ENCODE assay signal across 40 cellular contexts in genomic region chr2:152162141-152162540, GRCh38.
"Had no signal": no experiment of that assay in that cellular context is flagged by ENCODE, and none has a peak within 500 bp of the region (broad histone marks: within the 10 kb centered on the region; RNA-seq: fewer than 3 reads in every experiment).

No MANE protein-coding gene starts in this region.

- H3K27ac Mint-ChIP-seq: activated naive CD4-positive, alpha-beta T cell treated with anti-CD3 and anti-CD28 coated beads for 36 hours; activated naive CD4-positive, alpha-beta T cell treated with anti-CD3 and anti-CD28 coated beads, Interleukin-2, amount 10 ng/mL, durations not matched to agents 7 days and 5 days; activated naive CD4-positive, alpha-beta T cell treated with anti-CD3 and anti-CD28 coated beads, Interleukin-2, amount 50 U/mL, for 24 hours; activated naive CD4-positive, alpha-beta T cell treated with anti-CD3 and anti-CD28 coated beads, Interleukin-2, amount 50 U/mL, for 72 hours; activated naive CD8-positive, alpha-beta T cell; activated naive CD8-positive, alpha-beta T cell treated with anti-CD3 and anti-CD28 coated beads for 36 hours; activated naive CD8-positive, alpha-beta T cell treated with anti-CD3 and anti-CD28 coated beads, Interleukin-2, amount 10 ng/mL, durations not matched to agents 7 days and 5 days; activated naive CD8-positive, alpha-beta T cell treated with anti-CD3 and anti-CD28 coated beads, Interleukin-2, amount 50 U/mL, for 24 hours; activated T-cell treated with anti-CD3 and anti-CD28 coated beads, Interleukin-2, amount 50 U/mL, for 24 hours; activated T-cell treated with anti-CD3 and anti-CD28 coated beads, Interleukin-2, amount 50 U/mL, for 72 hours; activated T-helper 1 cell treated with anti-CD3 and anti-CD28 coated beads, Interleukin-12 subunit alpha, Interleukin-12 subunit beta, Interleukin-2, Interleukin-4 antibody, amounts not matched to agents 30 ng/mL and 10 ng/mL and 1 ng/mL, durations not matched to agents 14 hours and 24 hours and 36 hours; activated T-helper 17 cell treated with anti-CD3 and anti-CD28 coated beads, Interleukin-2, amount 50 U/mL, for 72 hours; activated T-helper 2 cell treated with anti-CD3 and anti-CD28 coated beads, Interferon-gamma antibody, Interleukin-2, Interleukin-4, amounts not matched to agents 10 μg/mL and 5 μg/mL and 100 μg/mL, durations not matched to agents 14 hours and 24 hours and 36 hours; brain had no signal

- H3K9me3 ChIP-seq: adrenal gland, ascending aorta, body of pancreas had no signal

- H3K4me1 ChIP-seq: breast epithelium had no signal

- FAIRE-seq: astrocyte, bronchial epithelial cell had no signal

- H3K27ac ChIP-seq: adrenal gland, ascending aorta, body of pancreas, brain microvascular endothelial cell, breast epithelium, cardiac muscle cell had no signal

- ATAC-seq: activated naive CD4-positive, alpha-beta T cell treated with anti-CD3 and anti-CD28 coated beads, Interleukin-2, amount 50 U/mL, for 72 hours; activated naive CD8-positive, alpha-beta T cell treated with anti-CD3 and anti-CD28 coated beads, Interleukin-2, amount 50 U/mL, for 24 hours; activated T-cell treated with anti-CD3 and anti-CD28 coated beads, Interleukin-2, amount 50 U/mL, for 4 hours; activated T-cell treated with anti-CD3 and anti-CD28 coated beads, Interleukin-2, amount 50 U/mL, for 72 hours; activated T-helper 17 cell treated with anti-CD3 and anti-CD28 coated beads, Interleukin-2, amount 50 U/mL, for 72 hours; body of pancreas had no signal

- H3K36me3 ChIP-seq: adrenal gland, brain microvascular endothelial cell, breast epithelium, cardiac muscle cell had no signal

- H3K4me3 ChIP-seq: adrenal gland, ascending aorta, body of pancreas, breast epithelium, cardiac muscle cell had no signal

- H3K27me3 Mint-ChIP-seq: activated naive CD4-positive, alpha-beta T cell treated with anti-CD3 and anti-CD28 coated beads, Interleukin-2, amount 10 ng/mL, durations not matched to agents 7 days and 5 days; activated naive CD4-positive, alpha-beta T cell treated with anti-CD3 and anti-CD28 coated beads, Interleukin-2, amount 50 U/mL, for 24 hours; activated naive CD8-positive, alpha-beta T cell; activated naive CD8-positive, alpha-beta T cell treated with anti-CD3 and anti-CD28 coated beads for 36 hours; activated naive CD8-positive, alpha-beta T cell treated with anti-CD3 and anti-CD28 coated beads, Interleukin-2, amount 10 ng/mL, durations not matched to agents 7 days and 5 days; activated naive CD8-positive, alpha-beta T cell treated with anti-CD3 and anti-CD28 coated beads, Interleukin-2, amount 50 U/mL, for 24 hours; activated T-cell treated with anti-CD3 and anti-CD28 coated beads, Interleukin-2, amount 50 U/mL, for 24 hours; activated T-helper 17 cell treated with anti-CD3 and anti-CD28 coated beads, Interleukin-2, amount 50 U/mL, for 72 hours; brain; central memory CD8-positive, alpha-beta T cell had no signal

- H3K27me3 ChIP-seq: adrenal gland, ascending aorta, body of pancreas, brain microvascular endothelial cell, breast epithelium, cardiac muscle cell had no signal

- H3K9me3 Mint-ChIP-seq: activated T-helper 17 cell treated with anti-CD3 and anti-CD28 coated beads, Interleukin-2, amount 50 U/mL, for 72 hours had no signal

- DNase-seq: activated effector memory CD4-positive, alpha-beta T cell treated with anti-CD3 and anti-CD28 coated beads, Interleukin-2, amount 50 U/mL, for 16 hours; activated effector memory CD4-positive, alpha-beta T cell treated with Interleukin-2 at 50 U/mL for 16 hours; activated gamma-delta T cell; activated gamma-delta T cell treated with Interleukin-2 at 50 U/mL for 16 hours; activated naive CD4-positive, alpha-beta T cell; activated naive CD4-positive, alpha-beta T cell treated with anti-CD3 and anti-CD28 coated beads for 36 hours; activated naive CD4-positive, alpha-beta T cell treated with anti-CD3 and anti-CD28 coated beads, Interleukin-2, amount 10 ng/mL, durations not matched to agents 7 days and 5 days; activated naive CD4-positive, alpha-beta T cell treated with anti-CD3 and anti-CD28 coated beads, Interleukin-2, amount 50 U/mL, for 16 hours; activated naive CD4-positive, alpha-beta T cell treated with Interleukin-2 at 50 U/mL for 16 hours; activated naive CD8-positive, alpha-beta T cell treated with anti-CD3 and anti-CD28 coated beads for 36 hours; activated naive CD8-positive, alpha-beta T cell treated with anti-CD3 and anti-CD28 coated beads, Interleukin-2, amount 10 ng/mL, durations not matched to agents 7 days and 5 days; activated naive CD8-positive, alpha-beta T cell treated with anti-CD3 and anti-CD28 coated beads, Interleukin-2, amount 50 U/mL, for 24 hours; activated T-cell treated with anti-CD3 and anti-CD28 coated beads, Interleukin-2, amount 50 U/mL, for 1 hour; activated T-cell treated with anti-CD3 and anti-CD28 coated beads, Interleukin-2, amount 50 U/mL, for 24 hours; activated T-cell treated with anti-CD3 and anti-CD28 coated beads, Interleukin-2, amount 50 U/mL, for 4 hours; activated T-cell treated with anti-CD3 and anti-CD28 coated beads, Interleukin-2, amount 50 U/mL, for 48 hours; activated T-cell treated with anti-CD3 and anti-CD28 coated beads, Interleukin-2, amount 50 U/mL, for 72 hours; adrenal gland; amniotic stem cell; amygdala; anterior cingulate cortex; aorta; body of pancreas; brain microvascular endothelial cell; caudate nucleus; central memory CD4-positive, alpha-beta T cell; cerebellar nuclear complex had no signal

- H3K4me3 Mint-ChIP-seq: activated naive CD4-positive, alpha-beta T cell treated with anti-CD3 and anti-CD28 coated beads for 36 hours; activated naive CD4-positive, alpha-beta T cell treated with anti-CD3 and anti-CD28 coated beads, Interleukin-2, amount 10 ng/mL, durations not matched to agents 7 days and 5 days; activated naive CD4-positive, alpha-beta T cell treated with anti-CD3 and anti-CD28 coated beads, Interleukin-2, amount 50 U/mL, for 24 hours; activated naive CD8-positive, alpha-beta T cell; activated naive CD8-positive, alpha-beta T cell treated with anti-CD3 and anti-CD28 coated beads for 36 hours; activated naive CD8-positive, alpha-beta T cell treated with anti-CD3 and anti-CD28 coated beads, Interleukin-2, amount 10 ng/mL, durations not matched to agents 7 days and 5 days; activated naive CD8-positive, alpha-beta T cell treated with anti-CD3 and anti-CD28 coated beads, Interleukin-2, amount 50 U/mL, for 24 hours; activated T-cell treated with anti-CD3 and anti-CD28 coated beads, Interleukin-2, amount 50 U/mL, for 24 hours; activated T-cell treated with anti-CD3 and anti-CD28 coated beads, Interleukin-2, amount 50 U/mL, for 4 hours; activated T-cell treated with anti-CD3 and anti-CD28 coated beads, Interleukin-2, amount 50 U/mL, for 72 hours; activated T-helper 1 cell treated with anti-CD3 and anti-CD28 coated beads, Interleukin-12 subunit alpha, Interleukin-12 subunit beta, Interleukin-2, Interleukin-4 antibody, amounts not matched to agents 30 ng/mL and 10 ng/mL and 1 ng/mL, durations not matched to agents 14 hours and 24 hours and 36 hours; activated T-helper 17 cell treated with anti-CD3 and anti-CD28 coated beads, Interleukin-2, amount 50 U/mL, for 72 hours; brain; central memory CD8-positive, alpha-beta T cell had no signal
